ENCODE assay signal across 1 cellular context in genomic region chr6:137699036-137699683, GRCh38.
A peak's percentile ranks its signal among the peaks of the same experiment; 100 is the strongest.
TF ChIP-seq lines count a peak whose summit lies in the region.

No MANE protein-coding gene starts in this region.

TF ChIP-seq in GM12878, 131 proteins besides CTCF, POLR2A, EP300 and RAD21 (continued from another document):
- no peak for TF ChIP-seq PRDM15 (CRISPR knock-in tag; IDR thresholded peaks at IDR 0.05)
- TF ChIP-seq LARP7 (IDR thresholded peaks at IDR 0.05) = no peak
- TF ChIP-seq, protein P1, sequence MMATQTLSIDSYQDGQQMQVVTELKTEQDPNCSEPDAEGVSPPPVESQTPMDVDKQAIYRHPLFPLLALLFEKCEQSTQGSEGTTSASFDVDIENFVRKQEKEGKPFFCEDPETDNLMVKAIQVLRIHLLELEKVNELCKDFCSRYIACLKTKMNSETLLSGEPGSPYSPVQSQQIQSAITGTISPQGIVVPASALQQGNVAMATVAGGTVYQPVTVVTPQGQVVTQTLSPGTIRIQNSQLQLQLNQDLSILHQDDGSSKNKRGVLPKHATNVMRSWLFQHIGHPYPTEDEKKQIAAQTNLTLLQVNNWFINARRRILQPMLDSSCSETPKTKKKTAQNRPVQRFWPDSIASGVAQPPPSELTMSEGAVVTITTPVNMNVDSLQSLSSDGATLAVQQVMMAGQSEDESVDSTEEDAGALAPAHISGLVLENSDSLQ (IDR thresholded peaks at IDR 0.05) = no peak
- peak; percentile 43; the same call in 1 of the 2 replicates for TF ChIP-seq NFIC (IDR thresholded peaks at IDR 0.05; ENCODE audit: low read depth, low read length)
- no peak for TF ChIP-seq NR2F1 (conservative IDR thresholded peaks at IDR 0.05)
- TF ChIP-seq ETV6 (conservative IDR thresholded peaks at IDR 0.05 in 1 of 2, IDR thresholded peaks at IDR 0.05 in 1 of 2; ENCODE audit: borderline replicate concordance in 1 of 2, low read depth in 1 of 2) = peak in 1 of 2 experiments; percentile 64; a peak in 1 of 4 replicates
- TF ChIP-seq ZBTB11 (CRISPR knock-in tag; IDR thresholded peaks at IDR 0.05) = no peak
- TF ChIP-seq, protein P2, sequence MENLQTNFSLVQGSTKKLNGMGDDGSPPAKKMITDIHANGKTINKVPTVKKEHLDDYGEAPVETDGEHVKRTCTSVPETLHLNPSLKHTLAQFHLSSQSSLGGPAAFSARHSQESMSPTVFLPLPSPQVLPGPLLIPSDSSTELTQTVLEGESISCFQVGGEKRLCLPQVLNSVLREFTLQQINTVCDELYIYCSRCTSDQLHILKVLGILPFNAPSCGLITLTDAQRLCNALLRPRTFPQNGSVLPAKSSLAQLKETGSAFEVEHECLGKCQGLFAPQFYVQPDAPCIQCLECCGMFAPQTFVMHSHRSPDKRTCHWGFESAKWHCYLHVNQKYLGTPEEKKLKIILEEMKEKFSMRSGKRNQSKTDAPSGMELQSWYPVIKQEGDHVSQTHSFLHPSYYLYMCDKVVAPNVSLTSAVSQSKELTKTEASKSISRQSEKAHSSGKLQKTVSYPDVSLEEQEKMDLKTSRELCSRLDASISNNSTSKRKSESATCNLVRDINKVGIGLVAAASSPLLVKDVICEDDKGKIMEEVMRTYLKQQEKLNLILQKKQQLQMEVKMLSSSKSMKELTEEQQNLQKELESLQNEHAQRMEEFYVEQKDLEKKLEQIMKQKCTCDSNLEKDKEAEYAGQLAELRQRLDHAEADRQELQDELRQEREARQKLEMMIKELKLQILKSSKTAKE (IDR thresholded peaks at IDR 0.05; ENCODE audit: low read depth, poor library complexity, severe bottlenecking) = no peak
- TF ChIP-seq PAX5 (IDR thresholded peaks at IDR 0.05; ENCODE audit: borderline replicate concordance, low read depth, low read length) = no peak
- no peak for TF ChIP-seq MTA2 (IDR thresholded peaks at IDR 0.05; ENCODE audit: low read depth)
- TF ChIP-seq, protein P3, sequence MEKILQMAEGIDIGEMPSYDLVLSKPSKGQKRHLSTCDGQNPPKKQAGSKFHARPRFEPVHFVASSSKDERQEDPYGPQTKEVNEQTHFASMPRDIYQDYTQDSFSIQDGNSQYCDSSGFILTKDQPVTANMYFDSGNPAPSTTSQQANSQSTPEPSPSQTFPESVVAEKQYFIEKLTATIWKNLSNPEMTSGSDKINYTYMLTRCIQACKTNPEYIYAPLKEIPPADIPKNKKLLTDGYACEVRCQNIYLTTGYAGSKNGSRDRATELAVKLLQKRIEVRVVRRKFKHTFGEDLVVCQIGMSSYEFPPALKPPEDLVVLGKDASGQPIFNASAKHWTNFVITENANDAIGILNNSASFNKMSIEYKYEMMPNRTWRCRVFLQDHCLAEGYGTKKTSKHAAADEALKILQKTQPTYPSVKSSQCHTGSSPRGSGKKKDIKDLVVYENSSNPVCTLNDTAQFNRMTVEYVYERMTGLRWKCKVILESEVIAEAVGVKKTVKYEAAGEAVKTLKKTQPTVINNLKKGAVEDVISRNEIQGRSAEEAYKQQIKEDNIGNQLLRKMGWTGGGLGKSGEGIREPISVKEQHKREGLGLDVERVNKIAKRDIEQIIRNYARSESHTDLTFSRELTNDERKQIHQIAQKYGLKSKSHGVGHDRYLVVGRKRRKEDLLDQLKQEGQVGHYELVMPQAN (conservative IDR thresholded peaks at IDR 0.05) = no peak
- no peak for TF ChIP-seq ZZZ3 (IDR thresholded peaks at IDR 0.05; ENCODE audit: control insufficient read depth, insufficient read length, low read depth)
- TF ChIP-seq IKZF2 (IDR thresholded peaks at IDR 0.05) = 0 out of 4 replicates have a peak, but pooled peaks of 1 of the 2 experiments have one; percentile 22
- no peak for TF ChIP-seq CHD4 (IDR thresholded peaks at IDR 0.05)
- TF ChIP-seq ZNF592 (IDR thresholded peaks at IDR 0.05) = no peak
- TF ChIP-seq EED (IDR thresholded peaks at IDR 0.05; ENCODE audit: low read depth) = peak; percentile 38; the same call in 1 of the 2 replicates
